ENCODE assay signal across 27 cellular contexts in genomic region chrX:101257448-101258259, GRCh38. TPM values are rescaled to one million over a fixed set of nuclear protein-coding genes. Genes with fewer than 3 reads are reported as not detected.
DNase-seq lines count a peak whose midpoint lies in the region; ATAC-seq, FAIRE-seq and TF ChIP-seq lines count a peak whose summit lies in the region.
"Had no signal": no experiment of that assay in that cellular context is flagged by ENCODE, and none has a peak within 500 bp of the region (broad histone marks: within the 10 kb centered on the region; RNA-seq: fewer than 3 reads in every experiment).

No MANE protein-coding gene starts in this region.

- ATAC-seq in naive thymus-derived CD4-positive, alpha-beta T cell, result no peak
- no peak for ATAC-seq in GM21723 (IDR thresholded peaks at IDR 0.05; ENCODE audit: unreplicated experiment)
- ATAC-seq: activated T-cell treated with anti-CD3 and anti-CD28 coated beads, Interleukin-2, amount 50 U/mL, for 72 hours; esophagus mucosa; heart left ventricle; Panc1; psoas muscle; SK-N-SH treated with all-trans-retinoic acid at 6 μM for 48 hours had no signal

- 69% methylated on average over 4 of the region's 4 CpGs for WGBS in mammary epithelial cell (ENCODE audit: low coverage, missing lambda C conversion rate)

- H3K9ac ChIP-seq in mammary epithelial cell (ENCODE audit: insufficient read depth, low read length), result no peak overlapping the region

- no peak overlapping the region for H3K27ac ChIP-seq in naive thymus-derived CD4-positive, alpha-beta T cell (ENCODE audit: low read depth, low read length)
- H3K27ac ChIP-seq in mammary epithelial cell (ENCODE audit: insufficient read depth, low read depth, low read length), result no peak overlapping the region
- H3K27ac ChIP-seq: C4-2B, heart left ventricle, psoas muscle, transverse colon had no signal

- no TSS peak for BruUV-seq in mammary epithelial cell (replicated peaks; lab: Mats Ljungman, UMichigan)

- dilution Hi-C loops in mammary epithelial cell (cut with HindIII; ENCODE audit: low sequenced_read_pairs), result no loop called here

- H3K27me3 ChIP-seq in naive thymus-derived CD4-positive, alpha-beta T cell (ENCODE audit: control insufficient read depth in 2 of 2, insufficient read depth in 2 of 2, low read length in 2 of 2), result no peaks in the 10 kb centered on the region
- H3K27me3 ChIP-seq in mammary epithelial cell (ENCODE audit: insufficient read depth, low read length), result no peaks in the 10 kb centered on the region
- H3K27me3 ChIP-seq: transverse colon had no signal

- FAIRE-seq in RCC 7860 (lab: Jason Lieb, UNC), result no peak
- FAIRE-seq: GM19239, islet of Langerhans, TTC549 had no signal

- POLR2A ChIA-PET in naive thymus-derived CD4-positive, alpha-beta T cell (lab: Charles Lee), result no interaction called here

- intact Hi-C loops in naive thymus-derived CD4-positive, alpha-beta T cell (cut with micrococcal nuclease), result no loop called here
- intact Hi-C loops in mammary epithelial cell (cut with micrococcal nuclease), result no loop called here

- CTCF ChIA-PET in naive thymus-derived CD4-positive, alpha-beta T cell (lab: Charles Lee), result no interaction called here
- CTCF ChIA-PET in mammary epithelial cell (lab: Charles Lee; ENCODE audit: low non-redundant PET), result no interaction called here

- H3K36me3 Mint-ChIP-seq in naive thymus-derived CD4-positive, alpha-beta T cell, result no peaks in the 10 kb centered on the region
- H3K36me3 Mint-ChIP-seq: activated naive CD8-positive, alpha-beta T cell treated with anti-CD3 and anti-CD28 coated beads for 36 hours; memory B cell had no signal

- no peaks in the 10 kb centered on the region for H3K9me3 Mint-ChIP-seq in naive thymus-derived CD4-positive, alpha-beta T cell
- H3K9me3 Mint-ChIP-seq: activated naive CD8-positive, alpha-beta T cell treated with anti-CD3 and anti-CD28 coated beads for 36 hours; activated T-cell treated with anti-CD3 and anti-CD28 coated beads, Interleukin-2, amount 50 U/mL, for 72 hours; memory B cell had no signal

- H2AFZ ChIP-seq in mammary epithelial cell (ENCODE audit: low read depth, low read length), result no peak overlapping the region

- no peaks in the 10 kb centered on the region for H3K36me3 ChIP-seq in naive thymus-derived CD4-positive, alpha-beta T cell (ENCODE audit: control insufficient read depth in 2 of 3, insufficient read depth in 3 of 3, low read length in 3 of 3)
- no peaks in the 10 kb centered on the region for H3K36me3 ChIP-seq in mammary epithelial cell (ENCODE audit: insufficient read depth, low read length)
- H3K36me3 ChIP-seq: heart left ventricle, transverse colon had no signal

- H4K20me1 ChIP-seq in mammary epithelial cell (ENCODE audit: insufficient read depth, low read length), result no peaks in the 10 kb centered on the region

- peak overlapping the region in 8 of 9 donors; percentile 12 to 82 (median 49) for H3K27ac Mint-ChIP-seq in naive thymus-derived CD4-positive, alpha-beta T cell
- H3K27ac Mint-ChIP-seq: activated naive CD8-positive, alpha-beta T cell treated with anti-CD3 and anti-CD28 coated beads for 36 hours; activated T-cell treated with anti-CD3 and anti-CD28 coated beads, Interleukin-2, amount 50 U/mL, for 72 hours; memory B cell had no signal

- no peak for TF ChIP-seq CTCF in mammary epithelial cell (conservative IDR thresholded peaks at IDR 0.05 in 1 of 2, IDR thresholded peaks at IDR 0.05 in 1 of 2; ENCODE audit: extremely low read depth in 1 of 2, insufficient read depth in 1 of 2, low read depth in 1 of 2, low read length in 2 of 2)

- H3K4me2 ChIP-seq in mammary epithelial cell (ENCODE audit: insufficient read depth, low read depth, low read length), result no peak overlapping the region

- H3K9me3 ChIP-seq in naive thymus-derived CD4-positive, alpha-beta T cell (ENCODE audit: control insufficient read depth in 2 of 3, low read length in 3 of 3), result no peaks in the 10 kb centered on the region
- H3K9me3 ChIP-seq in mammary epithelial cell (replicated peaks; ENCODE audit: insufficient read depth, low read length), result no peaks in the 10 kb centered on the region
- H3K9me3 ChIP-seq: heart left ventricle, psoas muscle, transverse colon had no signal

- peak; percentile 37 for DNase-seq in DMS53 (lab: John Stamatoyannopoulos, UW)
- no peak for DNase-seq in DMS53 treated with DMSO at 0.1 percent for 48 hours (lab: John Stamatoyannopoulos, UW; ENCODE audit: unreplicated experiment)
- DNase-seq in Jurkat, Clone E6-1 (ENCODE audit: low read depth, low spot score), result peak; percentile 46
- DNase-seq in amniotic epithelial cell (ENCODE audit: low read depth), result peak; percentile 54
- DNase-seq in naive thymus-derived CD4-positive, alpha-beta T cell, result peak in 1 of 9 donors; percentile 4
- no peak for DNase-seq in mammary epithelial cell
- DNase-seq in RCC 7860 (ENCODE audit: low spot score), result no peak
- DNase-seq: 8988T; activated CD4-positive, alpha-beta T cell treated with anti-CD3 and anti-CD28 coated beads, Interleukin-2, amount 50 U/mL, for 48 hours; activated T-cell treated with anti-CD3 and anti-CD28 coated beads, Interleukin-2, amount 50 U/mL, for 72 hours; DMS79; heart left ventricle; NCI-H2081 treated with DMSO at 0.1 percent for 48 hours; NCI-H774; psoas muscle; transverse colon had no signal

- peaks cover 0 to 29% (median 16%) of the 10 kb centered on the region in 7 donors for H3K4me1 Mint-ChIP-seq in naive thymus-derived CD4-positive, alpha-beta T cell
- H3K4me1 Mint-ChIP-seq: memory B cell had no signal

- H3K4me3 ChIP-seq in Jurkat, Clone E6-1 (ENCODE audit: low read length), result no peak overlapping the region
- H3K4me3 ChIP-seq in naive thymus-derived CD4-positive, alpha-beta T cell (ENCODE audit: low read length), result no peak overlapping the region
- H3K4me3 ChIP-seq in mammary epithelial cell (replicated peaks in 1 of 3; ENCODE audit: insufficient read depth in 1 of 3, low read depth in 2 of 3, low read length in 3 of 3), result no peak overlapping the region
- H3K4me3 ChIP-seq: heart left ventricle, psoas muscle, transverse colon had no signal

- in situ Hi-C loops in mammary epithelial cell (cut with MboI; ENCODE audit: low sequenced_read_pairs in 2 of 2), result no loop called here

- no peaks in the 10 kb centered on the region for H3K4me1 ChIP-seq in naive thymus-derived CD4-positive, alpha-beta T cell (ENCODE audit: control insufficient read depth in 2 of 2, insufficient read depth in 2 of 2, low read length in 2 of 2)
- no peaks in the 10 kb centered on the region for H3K4me1 ChIP-seq in mammary epithelial cell (ENCODE audit: insufficient read depth, low read length)
- H3K4me1 ChIP-seq: heart left ventricle, psoas muscle, transverse colon had no signal

- H3K4me3 Mint-ChIP-seq in naive thymus-derived CD4-positive, alpha-beta T cell, result peak overlapping the region in 5 of 10 donors; percentile 14 to 48 (median 33)
- H3K4me3 Mint-ChIP-seq: activated naive CD8-positive, alpha-beta T cell treated with anti-CD3 and anti-CD28 coated beads for 36 hours; activated T-cell treated with anti-CD3 and anti-CD28 coated beads, Interleukin-2, amount 50 U/mL, for 72 hours; memory B cell had no signal

- H3K79me2 ChIP-seq in mammary epithelial cell (ENCODE audit: insufficient read depth, low read length), result no peaks in the 10 kb centered on the region

- H3K27me3 Mint-ChIP-seq in naive thymus-derived CD4-positive, alpha-beta T cell, result no peaks in the 10 kb centered on the region
- H3K27me3 Mint-ChIP-seq: activated naive CD8-positive, alpha-beta T cell treated with anti-CD3 and anti-CD28 coated beads for 36 hours; memory B cell had no signal

RNA-seq across cellular contexts. Expression of gene TAF7L, which starts 33.5 kb away (rescaled TPM):
- polyA plus RNA-seq in Jurkat, Clone E6-1 (2012; ENCODE audit: insufficient read depth, insufficient read length), result not detected
- under 1 TPM in 1 of 5 experiments, not detected in 4; 0.15 TPM for total RNA-seq in naive thymus-derived CD4-positive, alpha-beta T cell
- not detected for polyA plus RNA-seq in naive thymus-derived CD4-positive, alpha-beta T cell
- total RNA-seq in mammary epithelial cell, result under 1 TPM; 0.16 to 0.17 TPM
- not detected for polyA plus RNA-seq in mammary epithelial cell
- not detected for polyA minus RNA-seq in mammary epithelial cell
- total RNA-seq: activated naive CD8-positive, alpha-beta T cell treated with anti-CD3 and anti-CD28 coated beads for 36 hours; activated T-cell treated with anti-CD3 and anti-CD28 coated beads, Interleukin-2, amount 50 U/mL, for 72 hours; cardiac septum; heart left ventricle; psoas muscle had no signal

RNA-seq across cellular contexts. Expression of gene DRP2, which starts 38.1 kb away (rescaled TPM):
- polyA plus RNA-seq in Jurkat, Clone E6-1 (2012; ENCODE audit: insufficient read depth, insufficient read length), result 0.87 TPM
- total RNA-seq in naive thymus-derived CD4-positive, alpha-beta T cell, result under 1 TPM in 2 of 5 experiments, not detected in 3; 0.08 to 0.58 TPM
- polyA plus RNA-seq in naive thymus-derived CD4-positive, alpha-beta T cell, result not detected
- under 1 TPM in 1 of 2 donors, not detected in 1; 0.14 TPM for total RNA-seq in mammary epithelial cell
- polyA plus RNA-seq in mammary epithelial cell, result 0.06 TPM
- polyA minus RNA-seq in mammary epithelial cell, result not detected
- total RNA-seq: cardiac septum had no signal

Comparison
In these comparisons a context has a peak if more than half of its experiments do, and no peak if none do; other contexts are left out.
1. DNase-seq: peak in DMS53 (single experiment), Jurkat, Clone E6-1 (single experiment) and amniotic epithelial cell (single experiment); none in DMS53 treated with DMSO at 0.1 percent for 48 hours (single experiment), mammary epithelial cell (single experiment) and RCC 7860 (single experiment).